Comparison of ENCODE assay signal across 18 cellular contexts in genomic region chr5:124678992-124679519, GRCh38.
A peak's percentile ranks its signal among the peaks of the same experiment; 100 is the strongest.
DNase-seq lines count a peak whose midpoint lies in the region; ATAC-seq and TF ChIP-seq lines count a peak whose summit lies in the region.
"Had no signal": no experiment of that assay in that cellular context is flagged by ENCODE, and none has a peak within 500 bp of the region (broad histone marks: within the 10 kb centered on the region; RNA-seq: fewer than 3 reads in every experiment).

No MANE protein-coding gene starts in this region.

- intact Hi-C loops in body of pancreas (cut with DNase I): no loop called here
- intact Hi-C loops in aorta (cut with DNase I): no loop called here
- intact Hi-C loops in testis (cut with DNase I; ENCODE audit: low total_unique reads): no loop called here

- no peaks in the 10 kb centered on the region for H3K9me3 ChIP-seq in HEK293 (ENCODE audit: control insufficient read depth, insufficient read depth, low read depth, low read length)
- no peaks in the 10 kb centered on the region for H3K9me3 ChIP-seq in body of pancreas
- H3K9me3 ChIP-seq in mesodermal cell (ENCODE audit: control insufficient read depth, low read length): no peaks in the 10 kb centered on the region
- no peaks in the 10 kb centered on the region for H3K9me3 ChIP-seq in stomach smooth muscle (ENCODE audit: control insufficient read depth in 2 of 2, low read length in 2 of 2)
- no peaks in the 10 kb centered on the region for H3K9me3 ChIP-seq in aorta (ENCODE audit: control insufficient read depth, low read length)
- no peaks in the 10 kb centered on the region for H3K9me3 ChIP-seq in testis

- DNase-seq in body of pancreas: no peak
- no peak for DNase-seq in aorta
- no peak for DNase-seq in testis
- no peak for DNase-seq in occipital lobe (lab: John Stamatoyannopoulos, UW)
- DNase-seq: activated CD4-positive, CD25-positive, alpha-beta regulatory T cell; activated effector memory CD4-positive, alpha-beta T cell treated with Interleukin-2 at 50 U/mL for 16 hours; foreskin melanocyte; immature natural killer cell; KG1; midbrain; NCI-H1105 treated with DMSO at 0.1 percent for 48 hours; NK-92 treated with Interleukin-12 subunit alpha and Interleukin-12 subunit beta, amount 100 ng/mL, for 24 hours; SHP77; stimulated activated naive CD8-positive, alpha-beta T cell treated with anti-CD3 and anti-CD28 coated beads, Interleukin-15, Interleukin-2, amounts not matched to agents 100 U/mL and 50 U/mL, for 24 hours; T-helper 17 cell had no signal

- H3K27ac ChIP-seq in HEK293 (ENCODE audit: extremely low read depth, low read depth, low read length) (peak overlapping the region; percentile 3; the same call in 1 of the 2 replicates), body of pancreas (peak overlapping the region; percentile 18 to 53 (median 42)), mesodermal cell (ENCODE audit: low read depth, low read length, severe bottlenecking) (peak overlapping the region; percentile 39), stomach smooth muscle (ENCODE audit: low read length) (peak overlapping the region; percentile 60), aorta (ENCODE audit: low read depth in 1 of 2, low read length in 2 of 2) (peak overlapping the region in 1 of 2 donors; percentile 36), testis (no peak overlapping the region)

- TF ChIP-seq POLR2A in body of pancreas (IDR thresholded peaks at IDR 0.05) (no peak), testis (IDR thresholded peaks at IDR 0.05) (no peak)

- TF ChIP-seq CTCF in HEK293 (tag by site-specific recombination; IDR thresholded peaks at IDR 0.05) (no peak), body of pancreas (IDR thresholded peaks at IDR 0.05) (no peak), testis (IDR thresholded peaks at IDR 0.05) (no peak)

- no peaks in the 10 kb centered on the region for H3K36me3 ChIP-seq in HEK293 (ENCODE audit: control insufficient read depth in 2 of 2, insufficient read depth in 1 of 2, low read length in 2 of 2)
- H3K36me3 ChIP-seq in body of pancreas (replicated peaks in 1 of 2; ENCODE audit: insufficient read depth in 1 of 2, low read depth in 2 of 2): no peaks in the 10 kb centered on the region
- H3K36me3 ChIP-seq in mesodermal cell (ENCODE audit: control insufficient read depth, insufficient read depth, low read length): peaks cover 18% of the 10 kb centered on the region
- no peaks in the 10 kb centered on the region for H3K36me3 ChIP-seq in stomach smooth muscle (ENCODE audit: control insufficient read depth in 2 of 2, insufficient read depth in 2 of 2, low read length in 2 of 2)
- no peaks in the 10 kb centered on the region for H3K36me3 ChIP-seq in aorta (ENCODE audit: control insufficient read depth in 1 of 2, insufficient read depth in 2 of 2, low read length in 1 of 2)
- no peaks in the 10 kb centered on the region for H3K36me3 ChIP-seq in testis (ENCODE audit: low read depth, missing control alignments)

- peak; percentile 49 for ATAC-seq in body of pancreas
- ATAC-seq in aorta (ENCODE audit: low FRiP score): no peak
- ATAC-seq: stimulated activated naive CD8-positive, alpha-beta T cell treated with anti-CD3 and anti-CD28 coated beads, Interleukin-15, Interleukin-2, amounts not matched to agents 100 U/mL and 50 U/mL, for 24 hours; T-helper 17 cell had no signal

- POLR2A ChIA-PET in HEK293 (lab: Yijun Ruan, JAX): no interaction called here

- 46 to 61% methylated on average over 6 of the region's 6 CpGs for WGBS in body of pancreas, 2 donors
- WGBS in mesodermal cell (ENCODE audit: insufficient coverage in 2 of 2), 2 experiments: 68 to 73% methylated on average over 2 to 4 of the region's 6 CpGs
- 65 to 71% methylated on average over 6 of the region's 6 CpGs for WGBS in aorta, 2 donors
- 49 to 53% methylated on average over 6 of the region's 6 CpGs for WGBS in testis, 2 donors

- no peak overlapping the region for H3K9ac ChIP-seq in stomach smooth muscle (ENCODE audit: low read length in 2 of 2)

- H3K4me1 ChIP-seq in HEK293 (ENCODE audit: control insufficient read depth, insufficient read depth, low read length) (peaks cover 35% of the 10 kb centered on the region), body of pancreas (peaks cover 57% of the 10 kb centered on the region), mesodermal cell (ENCODE audit: control insufficient read depth, insufficient read depth, low read length, poor library complexity, severe bottlenecking) (peaks cover 25% of the 10 kb centered on the region), stomach smooth muscle (ENCODE audit: control insufficient read depth, insufficient read depth, low read length) (peaks cover 27% of the 10 kb centered on the region), aorta (ENCODE audit: control insufficient read depth in 1 of 2, insufficient read depth in 2 of 2, low read length in 2 of 2) (peaks cover 0 to 13% of the 10 kb centered on the region in 2 donors), testis (peaks cover 15% of the 10 kb centered on the region)

- no peaks in the 10 kb centered on the region for H3K27me3 ChIP-seq in body of pancreas
- no peaks in the 10 kb centered on the region for H3K27me3 ChIP-seq in stomach smooth muscle (ENCODE audit: control insufficient read depth in 1 of 2, insufficient read depth in 2 of 2, low read length in 2 of 2)
- no peaks in the 10 kb centered on the region for H3K27me3 ChIP-seq in aorta (ENCODE audit: control insufficient read depth in 1 of 2, insufficient read depth in 2 of 2, low read length in 1 of 2)
- H3K27me3 ChIP-seq in testis: no peaks in the 10 kb centered on the region

- CTCF ChIA-PET in HEK293 (lab: Yijun Ruan, JAX): no interaction called here

- H3K4me3 ChIP-seq in HEK293 (ENCODE audit: low read depth, low read length): no peak overlapping the region
- no peak overlapping the region for H3K4me3 ChIP-seq in body of pancreas
- no peak overlapping the region for H3K4me3 ChIP-seq in mesodermal cell (ENCODE audit: extremely low read depth, insufficient read depth, low read length, poor library complexity, severe bottlenecking)
- peak overlapping the region in 1 of 2 donors; percentile 8 for H3K4me3 ChIP-seq in stomach smooth muscle (ENCODE audit: low read length in 2 of 2)
- no peak overlapping the region for H3K4me3 ChIP-seq in aorta (ENCODE audit: low read length in 2 of 2)
- H3K4me3 ChIP-seq in testis: no peak overlapping the region

TF ChIP-seq in HEK293, 187 proteins besides CTCF, POLR2A, EP300 and RAD21:
- TF ChIP-seq ZNF664 (tag by site-specific recombination; IDR thresholded peaks at IDR 0.05) (no peak), SALL2 (tag by site-specific recombination; IDR thresholded peaks at IDR 0.05; ENCODE audit: borderline replicate concordance) (0 out of 2 replicates have a peak, but pooled peaks have one; percentile 76), SCRT2 (tag by site-specific recombination; IDR thresholded peaks at IDR 0.05) (peak; percentile 60; the same call in 1 of the 2 replicates), ZNF341 (tag by site-specific recombination; IDR thresholded peaks at IDR 0.05; ENCODE audit: low read depth) (peak; percentile 77), ZBTB48 (tag by site-specific recombination; IDR thresholded peaks at IDR 0.05) (peak; percentile 55; the same call in 1 of the 2 replicates), ZNF600 (tag by site-specific recombination; IDR thresholded peaks at IDR 0.05) (peak; percentile 60), ZNF398 (tag by site-specific recombination; IDR thresholded peaks at IDR 0.05) (0 out of 2 replicates have a peak, but pooled peaks have one; percentile 19), ZNF19 (tag by site-specific recombination; IDR thresholded peaks at IDR 0.05; ENCODE audit: low read depth) (no peak), ZNF366 (tag by site-specific recombination; conservative IDR thresholded peaks at IDR 0.05) (peak; percentile 100), ZNF202 (tag by site-specific recombination; IDR thresholded peaks at IDR 0.05; ENCODE audit: borderline replicate concordance) (no peak)

Comparison
In these comparisons a context has a peak if more than half of its experiments do, and no peak if none do; other contexts are left out.
1. H3K27ac ChIP-seq: peak in HEK293 (single experiment), body of pancreas (4 of 4), mesodermal cell (single experiment) and stomach smooth muscle (single experiment); none in testis (0 of 2).